In the genomic region with DNA sequence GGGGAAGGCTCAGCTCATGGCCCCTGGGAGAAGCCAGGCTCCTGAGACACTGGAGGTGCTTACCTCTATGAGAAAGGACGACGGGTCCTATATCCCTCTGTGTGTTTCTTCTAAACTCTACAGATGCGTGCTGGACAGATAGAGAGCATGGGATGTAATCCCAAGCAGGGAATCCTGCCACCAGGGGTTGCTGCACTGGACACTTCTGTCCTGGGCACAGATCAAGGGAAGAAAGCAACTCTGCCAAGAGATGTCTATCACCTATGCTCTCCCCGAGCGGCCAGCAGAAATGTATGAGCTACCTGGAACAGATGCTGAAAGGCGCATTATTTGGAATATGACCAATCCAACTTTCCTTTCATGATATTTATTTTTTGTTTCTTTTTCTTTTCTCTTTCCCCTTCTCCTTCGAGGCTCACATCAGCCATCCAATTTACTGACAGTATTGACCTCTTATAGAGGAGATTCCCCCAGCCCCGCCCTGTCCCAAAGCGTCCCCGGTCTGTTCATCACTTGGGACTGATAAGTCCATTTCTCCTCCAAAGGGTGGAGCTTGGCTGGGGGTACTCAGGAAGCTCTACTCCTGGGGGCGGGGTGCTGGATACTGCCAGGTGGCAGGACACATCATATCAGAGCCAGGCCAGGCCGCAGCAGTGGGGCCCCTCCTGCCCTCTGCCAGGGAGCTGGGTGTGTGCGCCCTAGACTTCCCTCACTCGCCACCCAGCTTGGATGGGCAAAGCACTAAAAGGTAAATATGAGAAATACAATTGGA, we compare ENCODE assay signal across 12 cellular contexts. TPM values are rescaled to one million over a fixed set of nuclear protein-coding genes. Genes with fewer than 3 reads are reported as not detected.
DNase-seq lines count a peak whose midpoint lies in the region; ATAC-seq and TF ChIP-seq lines count a peak whose summit lies in the region.
"Had no signal": no experiment of that assay in that cellular context is flagged by ENCODE, and none has a peak within 500 bp of the region (broad histone marks: within the 10 kb centered on the region; RNA-seq: fewer than 3 reads in every experiment).

No MANE protein-coding gene starts in this region.

- no peak overlapping the region for H3K23ac ChIP-seq in trophoblast cell (ENCODE audit: low read length)

- DNase-seq in GM03348 (ENCODE audit: low spot score) (peak; percentile 32), SK-N-SH (peak; percentile 79), fibroblast of mammary gland (ENCODE audit: low read depth) (peak; percentile 45), trophoblast cell (peak in 1 of 2 donors; percentile 49), EL (no peak), NCI-H1417 treated with DMSO at 0.1 percent for 48 hours (lab: John Stamatoyannopoulos, UW) (no peak)
- no peak for DNase-seq in stimulated activated CD4-positive, alpha-beta T cell treated with anti-CD3 and anti-CD28 coated beads, Interleukin-4, amount 100 ng/mL, for 1 hour
- DNase-seq: activated CD4-positive, alpha-beta T cell treated with anti-CD3 and anti-CD28 coated beads for 4 hours; mesendoderm; NCI-H2081 treated with DMSO at 0.1 percent for 48 hours had no signal

- POLR2A ChIA-PET in SK-N-SH (lab: Yijun Ruan, JAX): interaction anchor here (1.0 to 2.1 kb wide), 5 partner anchors 23 to 43 kb away, joined by 3 to 14 read pairs (median 6); a partner anchor contains a TSS

- no peaks in the 10 kb centered on the region for H3F3A ChIP-seq in SK-N-SH (replicated peaks; ENCODE audit: insufficient read depth)

- no peak overlapping the region for H3K18ac ChIP-seq in trophoblast cell (ENCODE audit: low read length)

- no peaks in the 10 kb centered on the region for H3K27me3 ChIP-seq in SK-N-SH (ENCODE audit: insufficient read depth)
- H3K27me3 ChIP-seq in trophoblast cell (ENCODE audit: insufficient read depth, low read length): no peaks in the 10 kb centered on the region

- H2AFZ ChIP-seq in SK-N-SH (ENCODE audit: low read depth) (no peak overlapping the region), trophoblast cell (ENCODE audit: insufficient read depth, low read length, poor library complexity) (peak overlapping the region; percentile 10)

- H2BK12ac ChIP-seq in trophoblast cell (ENCODE audit: low read length): no peak overlapping the region

- H3K27ac ChIP-seq in SK-N-SH (ENCODE audit: low read depth in 2 of 2, low read length in 1 of 2): peak overlapping the region in 1 of 2 experiments; percentile 88; a peak in 2 of 4 replicates
- no peak overlapping the region for H3K27ac ChIP-seq in trophoblast cell (ENCODE audit: low read depth, low read length)

- peaks cover 27 to 52% of the 10 kb centered on the region in 2 experiments; a peak in 3 of 4 replicates for H3K4me1 ChIP-seq in SK-N-SH (ENCODE audit: control insufficient read depth in 1 of 2, insufficient read depth in 2 of 2, low read depth in 1 of 2, low read length in 1 of 2)
- no peaks in the 10 kb centered on the region for H3K4me1 ChIP-seq in trophoblast cell (ENCODE audit: control insufficient read depth in 1 of 2, insufficient read depth in 2 of 2, low read length in 2 of 2)

- CTCF ChIA-PET in SK-N-SH (lab: Yijun Ruan, JAX): interaction anchor here (0.7 to 2.1 kb wide), 26 partner anchors 9 to 910 kb away, joined by 3 to 13 read pairs (median 4); no protein-coding TSS in a partner anchor

- no peak overlapping the region for H2AK5ac ChIP-seq in trophoblast cell (ENCODE audit: low read length)

- H2BK120ac ChIP-seq in trophoblast cell (ENCODE audit: insufficient read depth, low read length, poor library complexity): no peak overlapping the region

- no peak overlapping the region for H3K4me3 ChIP-seq in SK-N-SH (ENCODE audit: low read depth in 2 of 2, low read length in 1 of 2)
- no peak overlapping the region for H3K4me3 ChIP-seq in fibroblast of mammary gland (ENCODE audit: control insufficient read depth, low read depth, low read length)
- no peak overlapping the region for H3K4me3 ChIP-seq in trophoblast cell (ENCODE audit: low read depth, low read length)
- H3K4me3 ChIP-seq: K562 had no signal

- H3K4me2 ChIP-seq in SK-N-SH (no peak overlapping the region), trophoblast cell (ENCODE audit: low read length) (no peak overlapping the region)

- no peak overlapping the region for H4K91ac ChIP-seq in trophoblast cell (ENCODE audit: low read depth, low read length)

- TF ChIP-seq EP300 in SK-N-SH (IDR thresholded peaks at IDR 0.05; ENCODE audit: borderline replicate concordance in 1 of 2, low read depth in 1 of 2, low read length in 1 of 2): 0 out of 4 replicates have a peak, but pooled peaks of 1 of the 2 experiments have one; percentile 3

- H4K20me1 ChIP-seq in SK-N-SH (ENCODE audit: insufficient read depth): 0 out of 2 replicates have a peak, but pooled peaks cover 16% of the 10 kb centered on the region

- TF ChIP-seq RAD21 in SK-N-SH (IDR thresholded peaks at IDR 0.05; ENCODE audit: low read length): peak; percentile 57

- 67% methylated on average over 14 of the region's 14 CpGs for WGBS in SK-N-SH (ENCODE audit: low lambda C conversion rate)
- WGBS in trophoblast cell (ENCODE audit: extremely low coverage, insufficient coverage, insufficient read length): no CpG with 5 or more reads among the region's 14 CpGs

- H2BK5ac ChIP-seq in trophoblast cell (ENCODE audit: low read depth, low read length, poor library complexity): no peak overlapping the region

- no peak overlapping the region for H3K14ac ChIP-seq in trophoblast cell (ENCODE audit: low read length)

- H3K9me2 ChIP-seq in SK-N-SH: no peaks in the 10 kb centered on the region

- H4K8ac ChIP-seq in trophoblast cell (ENCODE audit: low read depth, low read length): no peak overlapping the region

- TF ChIP-seq CTCF in SK-N-SH (IDR thresholded peaks at IDR 0.05) (peak; percentile 44), fibroblast of mammary gland (conservative IDR thresholded peaks at IDR 0.05; ENCODE audit: control insufficient read depth, insufficient read depth, low read depth, low read length) (peak; percentile 55)

- no peak overlapping the region for H3K4ac ChIP-seq in trophoblast cell (ENCODE audit: low read depth, low read length)

- no peak overlapping the region for H3K9ac ChIP-seq in SK-N-SH
- H3K9ac ChIP-seq in trophoblast cell (ENCODE audit: low read length): no peak overlapping the region

- H4K12ac ChIP-seq in trophoblast cell (ENCODE audit: low read depth, low read length): no peak overlapping the region

- H3K9me3 ChIP-seq in SK-N-SH (no peaks in the 10 kb centered on the region), trophoblast cell (ENCODE audit: insufficient read depth, low read depth, low read length) (peaks cover 2% of the 10 kb centered on the region)

- H3K36me3 ChIP-seq in SK-N-SH (replicated peaks in 1 of 2; ENCODE audit: control insufficient read depth in 1 of 2, insufficient read depth in 2 of 2, low read length in 1 of 2): no peaks in the 10 kb centered on the region
- peaks cover 0 to 3% of the 10 kb centered on the region in 2 experiments for H3K36me3 ChIP-seq in trophoblast cell (ENCODE audit: control insufficient read depth in 1 of 2, insufficient read depth in 2 of 2, low read length in 2 of 2)

- no peak for ATAC-seq in GM21737 (IDR thresholded peaks at IDR 0.05; ENCODE audit: unreplicated experiment)
- ATAC-seq: K562 had no signal

- H3K79me1 ChIP-seq in trophoblast cell (ENCODE audit: low read length): no peaks in the 10 kb centered on the region

- H3K79me2 ChIP-seq in SK-N-SH (ENCODE audit: insufficient read depth) (peaks cover 57% of the 10 kb centered on the region), trophoblast cell (ENCODE audit: control insufficient read depth, insufficient read depth, low read length, poor library complexity) (no peaks in the 10 kb centered on the region)

TF ChIP-seq in SK-N-SH, 30 proteins besides CTCF, POLR2A, EP300 and RAD21 (continues in another document):
- no peak for TF ChIP-seq TCF12 (IDR thresholded peaks at IDR 0.05)
- TF ChIP-seq RCOR1 (IDR thresholded peaks at IDR 0.05; ENCODE audit: low read length): no peak
- TF ChIP-seq GATA2 (CRISPR knock-in tag; IDR thresholded peaks at IDR 0.05): peak; percentile 19
- TF ChIP-seq NRF1 (IDR thresholded peaks at IDR 0.05; ENCODE audit: low read depth, low read length): no peak
- no peak for TF ChIP-seq GABPA (IDR thresholded peaks at IDR 0.05; ENCODE audit: low read depth)
- no peak for TF ChIP-seq FOSL2 (IDR thresholded peaks at IDR 0.05; ENCODE audit: borderline replicate concordance, low read depth)
- TF ChIP-seq FOXJ3 (CRISPR knock-in tag; IDR thresholded peaks at IDR 0.05): no peak
- TF ChIP-seq TAF1 (IDR thresholded peaks at IDR 0.05; ENCODE audit: borderline replicate concordance, low read depth, low read length): no peak
- TF ChIP-seq, protein P1, sequence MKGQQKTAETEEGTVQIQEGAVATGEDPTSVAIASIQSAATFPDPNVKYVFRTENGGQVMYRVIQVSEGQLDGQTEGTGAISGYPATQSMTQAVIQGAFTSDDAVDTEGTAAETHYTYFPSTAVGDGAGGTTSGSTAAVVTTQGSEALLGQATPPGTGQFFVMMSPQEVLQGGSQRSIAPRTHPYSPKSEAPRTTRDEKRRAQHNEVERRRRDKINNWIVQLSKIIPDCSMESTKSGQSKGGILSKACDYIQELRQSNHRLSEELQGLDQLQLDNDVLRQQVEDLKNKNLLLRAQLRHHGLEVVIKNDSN (IDR thresholded peaks at IDR 0.05; ENCODE audit: borderline replicate concordance, low read depth): no peak
- no peak for TF ChIP-seq EZH2phosphoT487 (IDR thresholded peaks at IDR 0.05; ENCODE audit: borderline replicate concordance, low read depth)
- TF ChIP-seq, protein P2, sequence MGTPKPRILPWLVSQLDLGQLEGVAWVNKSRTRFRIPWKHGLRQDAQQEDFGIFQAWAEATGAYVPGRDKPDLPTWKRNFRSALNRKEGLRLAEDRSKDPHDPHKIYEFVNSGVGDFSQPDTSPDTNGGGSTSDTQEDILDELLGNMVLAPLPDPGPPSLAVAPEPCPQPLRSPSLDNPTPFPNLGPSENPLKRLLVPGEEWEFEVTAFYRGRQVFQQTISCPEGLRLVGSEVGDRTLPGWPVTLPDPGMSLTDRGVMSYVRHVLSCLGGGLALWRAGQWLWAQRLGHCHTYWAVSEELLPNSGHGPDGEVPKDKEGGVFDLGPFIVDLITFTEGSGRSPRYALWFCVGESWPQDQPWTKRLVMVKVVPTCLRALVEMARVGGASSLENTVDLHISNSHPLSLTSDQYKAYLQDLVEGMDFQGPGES (IDR thresholded peaks at IDR 0.05; ENCODE audit: low read depth, low read length): no peak
- peak; percentile 52 for TF ChIP-seq SMC3 (IDR thresholded peaks at IDR 0.05; ENCODE audit: low read depth, low read length)
- no peak for TF ChIP-seq CHD2 (IDR thresholded peaks at IDR 0.05; ENCODE audit: low read length, partially characterized antibody)

RNA-seq across cellular contexts. Expression of a gene that starts 34.2 kb away (rescaled TPM):
- 3.0 and 3.3 TPM in 2 replicates for polyA plus RNA-seq in SK-N-SH (2012; rRNA removed)
- 2.5 and 2.8 TPM in 2 replicates for polyA plus RNA-seq in SK-N-SH (2012; cell fraction: cytosol; rRNA removed)
- 13.7 and 14.0 TPM in 2 replicates for polyA plus RNA-seq in SK-N-SH (2012; cell fraction: nucleus; rRNA removed)
- polyA plus RNA-seq in trophoblast cell (2013): 3.6 and 3.7 TPM in 2 replicates

Comparison
In these comparisons a context has a peak if more than half of its experiments do, and no peak if none do; other contexts are left out.
1. DNase-seq: peak in GM03348 (single experiment), SK-N-SH (single experiment) and fibroblast of mammary gland (single experiment); none in EL (single experiment), NCI-H1417 treated with DMSO at 0.1 percent for 48 hours (single experiment) and stimulated activated CD4-positive, alpha-beta T cell treated with anti-CD3 and anti-CD28 coated beads, Interleukin-4, amount 100 ng/mL, for 1 hour (single experiment).